ENCODE assay signal across 19 cellular contexts in the genomic region with DNA sequence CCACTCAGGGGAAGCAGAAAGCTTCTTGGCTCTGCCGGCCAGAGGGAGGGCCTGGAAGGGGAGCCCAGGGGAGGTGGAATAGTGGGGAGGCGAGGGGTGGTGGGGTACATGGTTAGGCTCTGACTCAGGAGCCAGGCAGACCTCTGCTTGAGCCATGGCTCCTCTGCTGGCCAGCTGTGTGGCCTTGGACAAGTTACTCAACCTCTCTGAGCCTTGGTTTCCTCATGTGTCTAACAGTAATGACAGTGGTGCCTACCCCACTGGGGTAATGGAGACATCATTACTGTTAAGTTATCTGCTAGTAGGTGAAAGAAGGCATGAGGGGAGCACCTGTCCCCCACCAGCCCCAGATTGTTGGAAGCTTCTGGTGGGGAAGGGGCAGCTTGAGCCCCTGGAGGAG.
"Had no signal": no experiment of that assay in that cellular context is flagged by ENCODE, and none has a peak within 500 bp of the region (broad histone marks: within the 10 kb centered on the region; RNA-seq: fewer than 3 reads in every experiment).

No MANE protein-coding gene starts in this region.

- H3K27me3 ChIP-seq: ovary, right atrium auricular region, upper lobe of left lung, vagina had no signal

- H3K36me3 Mint-ChIP-seq: natural killer cell had no signal

- H3K4me3 Mint-ChIP-seq: immature natural killer cell, natural killer cell, neural crest cell had no signal

- H3K36me3 ChIP-seq: colonic mucosa, esophagus squamous epithelium, ovary, right atrium auricular region, tibial artery, upper lobe of left lung, vagina had no signal

- DNase-seq: colonic mucosa; dermis blood vessel endothelial cell; esophagus squamous epithelium; foreskin fibroblast; immature natural killer cell; kidney; left colon; mammary epithelial cell; natural killer cell; nucleus accumbens; ovary; stimulated activated CD4-positive, alpha-beta T cell treated with anti-CD3 and anti-CD28 coated beads, Interleukin-2, amount 100 ng/mL, for 48 hours; stimulated activated naive CD8-positive, alpha-beta T cell treated with anti-CD3 and anti-CD28 coated beads, Interleukin-15, Interleukin-2, amounts not matched to agents 100 U/mL and 50 U/mL, for 24 hours; tibial artery had no signal

- H3K4me2 ChIP-seq: smooth muscle cell had no signal

- H3K9me3 ChIP-seq: colonic mucosa, vagina had no signal

- H3K4me1 ChIP-seq: colonic mucosa had no signal

- H3K9me3 Mint-ChIP-seq: natural killer cell, neural crest cell had no signal

- H3K27ac Mint-ChIP-seq: immature natural killer cell had no signal

- H3K27ac ChIP-seq: colonic mucosa, esophagus squamous epithelium, ovary, tibial artery, vagina had no signal

- H3K4me3 ChIP-seq: colonic mucosa, esophagus squamous epithelium, ovary, right atrium auricular region, smooth muscle cell, tibial artery, upper lobe of left lung, vagina had no signal
